11 cellular contexts compared by ENCODE assay signal in genomic region chr11:126082251-126083109, GRCh38. TPM values are rescaled to one million over a fixed set of nuclear protein-coding genes. Genes with fewer than 3 reads are reported as not detected.
DNase-seq lines count a peak whose midpoint lies in the region; ATAC-seq and TF ChIP-seq lines count a peak whose summit lies in the region.
"Had no signal": no experiment of that assay in that cellular context is flagged by ENCODE, and none has a peak within 500 bp of the region (broad histone marks: within the 10 kb centered on the region; RNA-seq: fewer than 3 reads in every experiment).

No MANE protein-coding gene starts in this region.

- peaks cover 2% of the 10 kb centered on the region for H3K4me1 Mint-ChIP-seq in glutamatergic neuron (ENCODE audit: low read depth, unreplicated experiment)
- H3K4me1 Mint-ChIP-seq: naive B cell had no signal

- TF ChIP-seq CTCF in glutamatergic neuron (IDR thresholded peaks at IDR 0.05; ENCODE audit: partially characterized antibody, unreplicated experiment) (no peak), omental fat pad (IDR thresholded peaks at IDR 0.05) (no peak), prostate gland (IDR thresholded peaks at IDR 0.05) (no peak)

- no peaks in the 10 kb centered on the region for H3K9me3 ChIP-seq in prostate gland

- ATAC-seq in omental fat pad (ENCODE audit: low FRiP score): peak; percentile 39

- H3K9me3 Mint-ChIP-seq in glutamatergic neuron (ENCODE audit: unreplicated experiment): no peaks in the 10 kb centered on the region
- H3K9me3 Mint-ChIP-seq: naive B cell had no signal

- no peaks in the 10 kb centered on the region for H3K27me3 ChIP-seq in prostate gland (replicated peaks; ENCODE audit: insufficient read depth)

- in situ Hi-C loops in G401 (cut with HindIII; ENCODE audit: low sequenced_read_pairs): no loop called here

- no peak overlapping the region for H3K27ac Mint-ChIP-seq in glutamatergic neuron (ENCODE audit: unreplicated experiment)

- intact Hi-C loops in prostate gland (cut with DNase I): no loop called here

- H3K4me1 ChIP-seq in prostate gland (replicated peaks): peaks cover 5% of the 10 kb centered on the region

- DNase-seq in G401 (ENCODE audit: low spot score) (peak; percentile 15), NCI-H1048 (lab: John Stamatoyannopoulos, UW) (peak; percentile 47), glutamatergic neuron (peak; percentile 30), omental fat pad (ENCODE audit: low spot score) (no peak), prostate gland (ENCODE audit: low spot score) (no peak), dermis blood vessel endothelial cell (no peak)
- no peak for DNase-seq in activated CD4-positive, alpha-beta T cell treated with anti-CD3 and anti-CD28 coated beads for 4 hours
- DNase-seq: foreskin fibroblast, naive B cell, NCI-H2107 had no signal

- H3K36me3 Mint-ChIP-seq in glutamatergic neuron (ENCODE audit: unreplicated experiment): no peaks in the 10 kb centered on the region
- H3K36me3 Mint-ChIP-seq: naive B cell had no signal

- H3K4me3 ChIP-seq in prostate gland: no peak overlapping the region
- H3K4me3 ChIP-seq: skin epidermis had no signal

- H3K27me3 Mint-ChIP-seq in glutamatergic neuron (ENCODE audit: unreplicated experiment): no peaks in the 10 kb centered on the region

- H3K4me3 Mint-ChIP-seq in glutamatergic neuron (ENCODE audit: unreplicated experiment): no peak overlapping the region
- H3K4me3 Mint-ChIP-seq: naive B cell had no signal

- WGBS in prostate gland: 77% methylated on average over 16 of the region's 17 CpGs

- H3K36me3 ChIP-seq in prostate gland: no peaks in the 10 kb centered on the region

- H3K27ac ChIP-seq in prostate gland: no peak overlapping the region

- no peak for TF ChIP-seq POLR2A in prostate gland (IDR thresholded peaks at IDR 0.05)

RNA-seq across cellular contexts. Expression of gene CDON, which starts 19.8 kb away (rescaled TPM):
- total RNA-seq in G401 (2014; rRNA removed; shearing (Covaris generic)): 1.3 and 12.7 TPM in 2 replicates
- total RNA-seq in glutamatergic neuron (ENCODE audit: unreplicated experiment): 21.0 TPM
- 100 to 1,000 TPM in 1 of 4 donors, 10 to 100 TPM in 3; 13.1 to 159 (median 43.4) TPM for total RNA-seq in omental fat pad
- total RNA-seq in prostate gland: 10 to 100 TPM in 1 of 2 donors, 1 to 10 TPM in 1; 9.8 to 26.9 TPM
- 3.6 and 4.0 TPM in 2 replicates for total RNA-seq in dermis blood vessel endothelial cell

Comparison
In these comparisons a context has a peak if more than half of its experiments do, and no peak if none do; other contexts are left out.
1. DNase-seq: peak in G401 (single experiment), NCI-H1048 (single experiment) and glutamatergic neuron (single experiment); none in omental fat pad (single experiment), prostate gland (single experiment), activated CD4-positive, alpha-beta T cell treated with anti-CD3 and anti-CD28 coated beads for 4 hours (0 of 2) and dermis blood vessel endothelial cell (single experiment).